ENCODE assay signal across 8 cellular contexts in the genomic region with DNA sequence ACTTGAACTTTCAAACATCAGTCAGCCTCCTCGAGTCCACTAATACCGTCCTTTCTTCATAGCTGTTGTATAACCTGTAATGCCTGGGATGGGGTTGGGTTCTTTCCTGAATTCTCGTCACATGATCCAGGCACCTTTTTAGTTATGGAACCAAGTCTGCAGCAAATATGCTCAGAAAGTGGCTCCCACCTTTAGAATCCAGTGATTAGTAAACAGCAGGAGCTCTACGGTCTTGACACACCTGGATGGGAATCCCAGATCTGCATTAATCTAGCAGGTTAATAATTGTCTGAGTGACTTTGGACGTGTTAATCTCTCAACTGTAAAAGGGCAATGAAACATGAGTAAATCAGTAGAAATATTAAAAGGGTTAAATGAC. TPM values are rescaled to one million over a fixed set of nuclear protein-coding genes. Genes with fewer than 3 reads are reported as not detected.
DNase-seq lines count a peak whose midpoint lies in the region; ATAC-seq and TF ChIP-seq lines count a peak whose summit lies in the region.

No MANE protein-coding gene starts in this region.

- peaks cover 26% of the 10 kb centered on the region for H3K4me1 Mint-ChIP-seq in activated T-helper 2 cell treated with anti-CD3 and anti-CD28 coated beads, Interferon-gamma antibody, Interleukin-2, Interleukin-4, amounts not matched to agents 10 μg/mL and 5 μg/mL and 100 μg/mL, durations not matched to agents 14 hours and 24 hours and 36 hours (ENCODE audit: low read depth)

- H3K36me3 Mint-ChIP-seq in activated T-helper 2 cell treated with anti-CD3 and anti-CD28 coated beads, Interferon-gamma antibody, Interleukin-2, Interleukin-4, amounts not matched to agents 10 μg/mL and 5 μg/mL and 100 μg/mL, durations not matched to agents 14 hours and 24 hours and 36 hours (ENCODE audit: low read depth), result no peaks in the 10 kb centered on the region

- H3K27ac ChIP-seq in layer of hippocampus (ENCODE audit: low read depth, low read length) (peak overlapping the region; percentile 93), thoracic aorta (peak overlapping the region; percentile 78 to 83)

- H3K4me1 ChIP-seq in thoracic aorta (ENCODE audit: control insufficient read depth in 1 of 2, low read depth in 2 of 2), result peaks cover 7 to 37% of the 10 kb centered on the region in 2 donors

- TF ChIP-seq CTCF in thoracic aorta (IDR thresholded peaks at IDR 0.05), result no peak

- H3K4me3 ChIP-seq in thoracic aorta, result peak overlapping the region; percentile 87

- peak overlapping the region; percentile 16 for H3K27ac Mint-ChIP-seq in activated T-helper 2 cell treated with anti-CD3 and anti-CD28 coated beads, Interferon-gamma antibody, Interleukin-2, Interleukin-4, amounts not matched to agents 10 μg/mL and 5 μg/mL and 100 μg/mL, durations not matched to agents 14 hours and 24 hours and 36 hours

- H3K4me3 Mint-ChIP-seq in activated T-helper 2 cell treated with anti-CD3 and anti-CD28 coated beads, Interferon-gamma antibody, Interleukin-2, Interleukin-4, amounts not matched to agents 10 μg/mL and 5 μg/mL and 100 μg/mL, durations not matched to agents 14 hours and 24 hours and 36 hours (ENCODE audit: low read depth), result peak overlapping the region; percentile 62

- H3K9me3 Mint-ChIP-seq in activated T-helper 2 cell treated with anti-CD3 and anti-CD28 coated beads, Interferon-gamma antibody, Interleukin-2, Interleukin-4, amounts not matched to agents 10 μg/mL and 5 μg/mL and 100 μg/mL, durations not matched to agents 14 hours and 24 hours and 36 hours, result no peaks in the 10 kb centered on the region

- intact Hi-C loops in activated T-helper 2 cell treated with anti-CD3 and anti-CD28 coated beads, Interferon-gamma antibody, Interleukin-2, Interleukin-4, amounts not matched to agents 10 μg/mL and 5 μg/mL and 100 μg/mL, durations not matched to agents 14 hours and 24 hours and 36 hours (cut with micrococcal nuclease), result loop anchor here (5.0 kb wide), 1 partner anchor 86 kb away; no protein-coding TSS in a partner anchor

- no peak for ATAC-seq in thoracic aorta (ENCODE audit: insufficient number of reproducible peaks, low FRiP score, low read depth)
- ATAC-seq in GM19455 (IDR thresholded peaks at IDR 0.05; ENCODE audit: unreplicated experiment), result no peak

- peaks cover 4% of the 10 kb centered on the region for H3K27me3 Mint-ChIP-seq in activated T-helper 2 cell treated with anti-CD3 and anti-CD28 coated beads, Interferon-gamma antibody, Interleukin-2, Interleukin-4, amounts not matched to agents 10 μg/mL and 5 μg/mL and 100 μg/mL, durations not matched to agents 14 hours and 24 hours and 36 hours (ENCODE audit: low read depth)

- DNase-seq in activated CD8-positive, alpha-beta memory T cell treated with anti-CD3 and anti-CD28 coated beads for 24 hours, result peak; percentile 38
- DNase-seq in activated CD8-positive, alpha-beta memory T cell treated with anti-CD3 and anti-CD28 coated beads, Interleukin-2, amount 50 U/mL, for 4 hours, result no peak
- no peak for DNase-seq in activated T-helper 2 cell treated with anti-CD3 and anti-CD28 coated beads, Interferon-gamma antibody, Interleukin-2, Interleukin-4, amounts not matched to agents 10 μg/mL and 5 μg/mL and 100 μg/mL, durations not matched to agents 14 hours and 24 hours and 36 hours (ENCODE audit: low spot score)
- no peak for DNase-seq in thoracic aorta (ENCODE audit: low spot score)
- DNase-seq in occipital lobe (lab: John Stamatoyannopoulos, UW), result no peak
- no peak for DNase-seq in pons (ENCODE audit: low spot score)

- H3K36me3 ChIP-seq in thoracic aorta, result no peaks in the 10 kb centered on the region

- H3K27me3 ChIP-seq in layer of hippocampus (ENCODE audit: control insufficient read depth, insufficient read depth, low read length) (no peaks in the 10 kb centered on the region), thoracic aorta (replicated peaks; ENCODE audit: insufficient read depth) (no peaks in the 10 kb centered on the region)

- no peaks in the 10 kb centered on the region for H3K9me3 ChIP-seq in thoracic aorta

RNA-seq across cellular contexts. Expression of gene ZHX3, which starts 0.7 kb away (rescaled TPM):
- 8.2 and 11.4 TPM in 2 replicates for total RNA-seq in activated T-helper 2 cell treated with anti-CD3 and anti-CD28 coated beads, Interferon-gamma antibody, Interleukin-2, Interleukin-4, amounts not matched to agents 10 μg/mL and 5 μg/mL and 100 μg/mL, durations not matched to agents 14 hours and 24 hours and 36 hours
- 10 to 100 TPM; 60.8 to 74.9 TPM for total RNA-seq in thoracic aorta
- 18.9 TPM for total RNA-seq in occipital lobe

RNA-seq across cellular contexts. Expression of gene LPIN3, which starts 22.4 kb away (rescaled TPM):
- total RNA-seq in activated T-helper 2 cell treated with anti-CD3 and anti-CD28 coated beads, Interferon-gamma antibody, Interleukin-2, Interleukin-4, amounts not matched to agents 10 μg/mL and 5 μg/mL and 100 μg/mL, durations not matched to agents 14 hours and 24 hours and 36 hours, result 1.2 and 1.6 TPM in 2 replicates
- total RNA-seq in thoracic aorta (10 to 100 TPM; 28.7 to 29.6 TPM), occipital lobe (0.16 TPM)

RNA-seq across cellular contexts. Expression of gene EMILIN3, which starts 48.4 kb away (rescaled TPM):
- total RNA-seq in activated T-helper 2 cell treated with anti-CD3 and anti-CD28 coated beads, Interferon-gamma antibody, Interleukin-2, Interleukin-4, amounts not matched to agents 10 μg/mL and 5 μg/mL and 100 μg/mL, durations not matched to agents 14 hours and 24 hours and 36 hours, result 0.07 TPM in 1 of 2 replicates, not detected in the other
- total RNA-seq in thoracic aorta (under 1 TPM; 0.14 to 0.27 TPM), occipital lobe (3.1 TPM)

Comparison
In these comparisons a context has a peak if more than half of its experiments do, and no peak if none do; other contexts are left out.
1. RNA of gene LPIN3, which starts 22.4 kb away (total RNA-seq): 28.7 to 29.6 TPM in thoracic aorta; 1.2 to 1.6 TPM in activated T-helper 2 cell treated with anti-CD3 and anti-CD28 coated beads, Interferon-gamma antibody, Interleukin-2, Interleukin-4, amounts not matched to agents 10 μg/mL and 5 μg/mL and 100 μg/mL, durations not matched to agents 14 hours and 24 hours and 36 hours and 0.16 TPM in occipital lobe (single experiment); every median in the first group is over 10 times any median in the second.